In the genomic region with DNA sequence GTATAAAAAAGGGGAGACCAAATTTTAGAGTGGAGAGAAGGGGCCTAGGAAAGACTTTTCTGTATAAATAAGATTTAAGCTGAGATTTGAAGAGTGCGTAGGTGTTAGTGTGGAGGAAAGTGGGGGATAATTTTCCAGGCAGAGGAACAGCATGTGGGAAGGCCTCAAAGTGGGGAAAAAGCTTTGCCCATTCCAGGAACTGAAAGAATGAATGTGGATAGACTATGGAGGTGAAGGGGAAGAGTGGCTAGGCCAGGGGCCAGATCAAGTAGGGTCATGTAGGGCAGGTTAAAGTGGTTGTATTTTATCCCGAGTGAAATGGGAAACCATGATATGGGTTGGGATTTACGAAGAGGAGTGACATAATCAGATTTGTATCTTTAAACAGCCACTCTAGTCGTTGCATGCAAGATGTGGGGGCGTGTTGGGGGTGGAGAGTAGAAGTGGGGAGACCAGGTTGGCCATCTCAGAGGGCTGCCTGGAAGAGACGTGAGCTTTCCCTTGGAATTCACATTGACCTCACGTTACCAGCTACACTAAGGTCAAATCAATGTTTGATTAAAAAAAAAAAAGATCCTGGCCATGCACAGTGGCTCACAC, we compare ENCODE assay signal across 1 cellular context.
A peak's percentile ranks its signal among the peaks of the same experiment; 100 is the strongest.
TF ChIP-seq lines count a peak whose summit lies in the region.

No MANE protein-coding gene starts in this region.

TF ChIP-seq in K562, 482 proteins besides CTCF, POLR2A, EP300 and RAD21 (continued from another document):
- TF ChIP-seq KDM1A (IDR thresholded peaks at IDR 0.05) (0 out of 4 replicates have a peak, but pooled peaks of 1 of the 2 experiments have one; percentile 27), EGR1 (conservative IDR thresholded peaks at IDR 0.05) (peak; percentile 62), SMC3 (conservative IDR thresholded peaks at IDR 0.05; ENCODE audit: insufficient read depth, low read depth, low read length) (no peak), ZFP36 (IDR thresholded peaks at IDR 0.05; ENCODE audit: low read depth, low read length, partially characterized antibody) (peak; percentile 47)
- TF ChIP-seq, protein P1, sequence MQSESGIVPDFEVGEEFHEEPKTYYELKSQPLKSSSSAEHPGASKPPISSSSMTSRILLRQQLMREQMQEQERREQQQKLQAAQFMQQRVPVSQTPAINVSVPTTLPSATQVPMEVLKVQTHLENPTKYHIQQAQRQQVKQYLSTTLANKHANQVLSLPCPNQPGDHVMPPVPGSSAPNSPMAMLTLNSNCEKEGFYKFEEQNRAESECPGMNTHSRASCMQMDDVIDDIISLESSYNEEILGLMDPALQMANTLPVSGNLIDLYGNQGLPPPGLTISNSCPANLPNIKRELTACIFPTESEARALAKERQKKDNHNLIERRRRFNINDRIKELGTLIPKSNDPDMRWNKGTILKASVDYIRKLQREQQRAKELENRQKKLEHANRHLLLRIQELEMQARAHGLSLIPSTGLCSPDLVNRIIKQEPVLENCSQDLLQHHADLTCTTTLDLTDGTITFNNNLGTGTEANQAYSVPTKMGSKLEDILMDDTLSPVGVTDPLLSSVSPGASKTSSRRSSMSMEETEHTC (IDR thresholded peaks at IDR 0.05) = no peak
